ENCODE assay signal across 2 cellular contexts in genomic region chr4:146522862-146523205, GRCh38.
TF ChIP-seq lines count a peak whose summit lies in the region.

No MANE protein-coding gene starts in this region.

TF ChIP-seq in IMR-90, 13 proteins besides CTCF, POLR2A, EP300 and RAD21:
- no peak for TF ChIP-seq MXI1 (IDR thresholded peaks at IDR 0.05; ENCODE audit: borderline replicate concordance, low read depth, low read length)
- TF ChIP-seq, protein P1, sequence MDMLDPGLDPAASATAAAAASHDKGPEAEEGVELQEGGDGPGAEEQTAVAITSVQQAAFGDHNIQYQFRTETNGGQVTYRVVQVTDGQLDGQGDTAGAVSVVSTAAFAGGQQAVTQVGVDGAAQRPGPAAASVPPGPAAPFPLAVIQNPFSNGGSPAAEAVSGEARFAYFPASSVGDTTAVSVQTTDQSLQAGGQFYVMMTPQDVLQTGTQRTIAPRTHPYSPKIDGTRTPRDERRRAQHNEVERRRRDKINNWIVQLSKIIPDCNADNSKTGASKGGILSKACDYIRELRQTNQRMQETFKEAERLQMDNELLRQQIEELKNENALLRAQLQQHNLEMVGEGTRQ (IDR thresholded peaks at IDR 0.05; ENCODE audit: low read depth, low read length), result no peak
- TF ChIP-seq CHD1 (IDR thresholded peaks at IDR 0.05; ENCODE audit: low read depth, low read length), result no peak
- TF ChIP-seq CEBPB (IDR thresholded peaks at IDR 0.05; ENCODE audit: low read depth, low read length), result no peak
- no peak for TF ChIP-seq FOS (IDR thresholded peaks at IDR 0.05; ENCODE audit: low read depth, low read length)
- TF ChIP-seq BHLHE40 (IDR thresholded peaks at IDR 0.05; ENCODE audit: low read depth, low read length), result no peak
- TF ChIP-seq RFX5 (IDR thresholded peaks at IDR 0.05; ENCODE audit: low read depth, low read length), result no peak
- no peak for TF ChIP-seq NFE2L2 (IDR thresholded peaks at IDR 0.05; ENCODE audit: low read depth, low read length)
- TF ChIP-seq MAFK (IDR thresholded peaks at IDR 0.05; ENCODE audit: low read depth, low read length), result no peak
- TF ChIP-seq RCOR1 (IDR thresholded peaks at IDR 0.05; ENCODE audit: insufficient replicate concordance, low read length), result no peak
- TF ChIP-seq, protein P2, sequence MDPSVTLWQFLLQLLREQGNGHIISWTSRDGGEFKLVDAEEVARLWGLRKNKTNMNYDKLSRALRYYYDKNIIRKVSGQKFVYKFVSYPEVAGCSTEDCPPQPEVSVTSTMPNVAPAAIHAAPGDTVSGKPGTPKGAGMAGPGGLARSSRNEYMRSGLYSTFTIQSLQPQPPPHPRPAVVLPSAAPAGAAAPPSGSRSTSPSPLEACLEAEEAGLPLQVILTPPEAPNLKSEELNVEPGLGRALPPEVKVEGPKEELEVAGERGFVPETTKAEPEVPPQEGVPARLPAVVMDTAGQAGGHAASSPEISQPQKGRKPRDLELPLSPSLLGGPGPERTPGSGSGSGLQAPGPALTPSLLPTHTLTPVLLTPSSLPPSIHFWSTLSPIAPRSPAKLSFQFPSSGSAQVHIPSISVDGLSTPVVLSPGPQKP (IDR thresholded peaks at IDR 0.05; ENCODE audit: borderline replicate concordance, low read depth, low read length), result no peak
- no peak for TF ChIP-seq MAZ (IDR thresholded peaks at IDR 0.05; ENCODE audit: borderline replicate concordance, low read depth, low read length)
- no peak for TF ChIP-seq SMC3 (IDR thresholded peaks at IDR 0.05; ENCODE audit: low read depth, low read length)
TF ChIP-seq in IMR-90: peak in this region for 0.

TF ChIP-seq in K562, 482 proteins besides CTCF, POLR2A, EP300 and RAD21:
- TF ChIP-seq FOXK1 (CRISPR knock-in tag; IDR thresholded peaks at IDR 0.05; ENCODE audit: borderline replicate concordance), result no peak
- TF ChIP-seq NR1H2 (CRISPR knock-in tag; IDR thresholded peaks at IDR 0.05), result no peak
- peak; percentile 14 for TF ChIP-seq KDM5B (IDR thresholded peaks at IDR 0.05; ENCODE audit: insufficient replicate concordance, low read depth, low read length)
- TF ChIP-seq ZNF354B (CRISPR knock-in tag; IDR thresholded peaks at IDR 0.05), result no peak
- TF ChIP-seq ZNF263 (CRISPR knock-in tag; IDR thresholded peaks at IDR 0.05; ENCODE audit: borderline replicate concordance), result no peak
- TF ChIP-seq XRCC4 (IDR thresholded peaks at IDR 0.05; ENCODE audit: extremely low read depth, insufficient read depth, insufficient read length), result no peak
- TF ChIP-seq STAG1 (CRISPR knock-in tag; IDR thresholded peaks at IDR 0.05; ENCODE audit: borderline replicate concordance), result no peak
- no peak for TF ChIP-seq RFX1 (IDR thresholded peaks at IDR 0.05)
- no peak for TF ChIP-seq ETV1 (tag; conservative IDR thresholded peaks at IDR 0.05; ENCODE audit: low read depth)
- TF ChIP-seq ZNF165 (CRISPR knock-in tag; IDR thresholded peaks at IDR 0.05; ENCODE audit: borderline replicate concordance), result no peak
- peak; percentile 72 for TF ChIP-seq PKNOX1 (IDR thresholded peaks at IDR 0.05)
- no peak for TF ChIP-seq NCOA6 (IDR thresholded peaks at IDR 0.05)
- TF ChIP-seq ZNF445 (CRISPR knock-in tag; IDR thresholded peaks at IDR 0.05; ENCODE audit: low read depth), result no peak
